In the genomic region with DNA sequence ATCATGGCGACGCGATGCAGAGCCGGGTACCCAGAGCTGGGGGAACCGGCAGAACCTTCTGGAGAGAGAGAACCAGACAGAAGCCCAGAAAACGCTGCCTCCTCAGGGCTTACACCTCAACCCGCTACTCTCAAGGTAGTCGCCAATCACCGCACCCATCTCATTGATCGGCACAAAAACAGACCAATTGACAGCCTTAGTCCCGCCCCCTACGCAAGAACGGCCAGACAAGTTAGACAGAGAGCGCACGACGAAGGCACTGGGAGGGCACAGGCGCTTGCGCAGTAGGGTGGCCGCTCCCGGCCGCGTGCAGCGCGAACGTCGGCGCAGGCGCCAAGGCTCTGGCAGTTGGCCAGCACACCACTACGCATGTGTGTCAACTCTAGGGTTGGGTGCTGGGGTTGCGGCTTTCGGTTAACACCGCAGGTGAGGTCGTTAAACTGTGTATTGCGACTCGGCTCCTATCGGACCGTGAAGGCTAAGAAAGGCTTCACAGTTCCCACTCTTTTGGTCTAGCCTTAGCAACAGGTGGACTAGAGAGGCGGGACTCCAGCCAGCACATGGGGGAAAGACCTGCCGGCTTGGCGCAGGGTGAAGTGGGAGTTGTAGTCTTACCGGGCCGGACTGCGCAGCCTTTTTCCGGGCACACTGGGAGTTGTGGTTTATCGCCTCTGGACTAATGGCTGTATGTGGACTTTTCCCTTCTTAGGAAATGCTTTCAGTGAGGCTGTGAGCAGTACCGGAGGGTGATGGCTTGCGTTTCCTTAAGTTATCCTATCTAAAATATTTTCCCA, we compare ENCODE assay signal across 1 cellular context.
A peak's percentile ranks its signal among the peaks of the same experiment; 100 is the strongest.
TF ChIP-seq lines count a peak whose summit lies in the region.

A gene (minus strand): TSS at position 113 of the 794 bp plus-strand sequence. CDS start 108 bp downstream, at position 5.
A gene (plus strand): TSS at position 347 of the 794 bp plus-strand sequence. CDS start 1,232 bp downstream, outside the sequence.

TF ChIP-seq in K562, 482 proteins besides CTCF, POLR2A, EP300 and RAD21 (continued from another document and continues in another):
- TF ChIP-seq, protein P1, sequence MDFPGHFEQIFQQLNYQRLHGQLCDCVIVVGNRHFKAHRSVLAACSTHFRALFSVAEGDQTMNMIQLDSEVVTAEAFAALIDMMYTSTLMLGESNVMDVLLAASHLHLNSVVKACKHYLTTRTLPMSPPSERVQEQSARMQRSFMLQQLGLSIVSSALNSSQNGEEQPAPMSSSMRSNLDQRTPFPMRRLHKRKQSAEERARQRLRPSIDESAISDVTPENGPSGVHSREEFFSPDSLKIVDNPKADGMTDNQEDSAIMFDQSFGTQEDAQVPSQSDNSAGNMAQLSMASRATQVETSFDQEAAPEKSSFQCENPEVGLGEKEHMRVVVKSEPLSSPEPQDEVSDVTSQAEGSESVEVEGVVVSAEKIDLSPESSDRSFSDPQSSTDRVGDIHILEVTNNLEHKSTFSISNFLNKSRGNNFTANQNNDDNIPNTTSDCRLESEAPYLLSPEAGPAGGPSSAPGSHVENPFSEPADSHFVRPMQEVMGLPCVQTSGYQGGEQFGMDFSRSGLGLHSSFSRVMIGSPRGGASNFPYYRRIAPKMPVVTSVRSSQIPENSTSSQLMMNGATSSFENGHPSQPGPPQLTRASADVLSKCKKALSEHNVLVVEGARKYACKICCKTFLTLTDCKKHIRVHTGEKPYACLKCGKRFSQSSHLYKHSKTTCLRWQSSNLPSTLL (IDR thresholded peaks at IDR 0.05) = no peak
- 0 out of 2 replicates have a peak, but pooled peaks have one; percentile 43 for TF ChIP-seq ZNF12 (CRISPR knock-in tag; IDR thresholded peaks at IDR 0.05)
- no peak for TF ChIP-seq ZNF175 (CRISPR knock-in tag; IDR thresholded peaks at IDR 0.05; ENCODE audit: low read depth)
- no peak for TF ChIP-seq OTX1 (CRISPR knock-in tag; IDR thresholded peaks at IDR 0.05)
- TF ChIP-seq PYGO2 (tag; IDR thresholded peaks at IDR 0.05) = no peak
- no peak for TF ChIP-seq MTF1 (CRISPR knock-in tag; IDR thresholded peaks at IDR 0.05; ENCODE audit: borderline replicate concordance)
- no peak for TF ChIP-seq ZKSCAN1 (IDR thresholded peaks at IDR 0.05; ENCODE audit: low read depth, low read length)
- TF ChIP-seq, protein P2, sequence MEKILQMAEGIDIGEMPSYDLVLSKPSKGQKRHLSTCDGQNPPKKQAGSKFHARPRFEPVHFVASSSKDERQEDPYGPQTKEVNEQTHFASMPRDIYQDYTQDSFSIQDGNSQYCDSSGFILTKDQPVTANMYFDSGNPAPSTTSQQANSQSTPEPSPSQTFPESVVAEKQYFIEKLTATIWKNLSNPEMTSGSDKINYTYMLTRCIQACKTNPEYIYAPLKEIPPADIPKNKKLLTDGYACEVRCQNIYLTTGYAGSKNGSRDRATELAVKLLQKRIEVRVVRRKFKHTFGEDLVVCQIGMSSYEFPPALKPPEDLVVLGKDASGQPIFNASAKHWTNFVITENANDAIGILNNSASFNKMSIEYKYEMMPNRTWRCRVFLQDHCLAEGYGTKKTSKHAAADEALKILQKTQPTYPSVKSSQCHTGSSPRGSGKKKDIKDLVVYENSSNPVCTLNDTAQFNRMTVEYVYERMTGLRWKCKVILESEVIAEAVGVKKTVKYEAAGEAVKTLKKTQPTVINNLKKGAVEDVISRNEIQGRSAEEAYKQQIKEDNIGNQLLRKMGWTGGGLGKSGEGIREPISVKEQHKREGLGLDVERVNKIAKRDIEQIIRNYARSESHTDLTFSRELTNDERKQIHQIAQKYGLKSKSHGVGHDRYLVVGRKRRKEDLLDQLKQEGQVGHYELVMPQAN (IDR thresholded peaks at IDR 0.05; ENCODE audit: borderline replicate concordance) = peak; percentile 94
- TF ChIP-seq, protein P3, sequence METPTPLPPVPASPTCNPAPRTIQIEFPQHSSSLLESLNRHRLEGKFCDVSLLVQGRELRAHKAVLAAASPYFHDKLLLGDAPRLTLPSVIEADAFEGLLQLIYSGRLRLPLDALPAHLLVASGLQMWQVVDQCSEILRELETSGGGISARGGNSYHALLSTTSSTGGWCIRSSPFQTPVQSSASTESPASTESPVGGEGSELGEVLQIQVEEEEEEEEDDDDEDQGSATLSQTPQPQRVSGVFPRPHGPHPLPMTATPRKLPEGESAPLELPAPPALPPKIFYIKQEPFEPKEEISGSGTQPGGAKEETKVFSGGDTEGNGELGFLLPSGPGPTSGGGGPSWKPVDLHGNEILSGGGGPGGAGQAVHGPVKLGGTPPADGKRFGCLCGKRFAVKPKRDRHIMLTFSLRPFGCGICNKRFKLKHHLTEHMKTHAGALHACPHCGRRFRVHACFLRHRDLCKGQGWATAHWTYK (CRISPR knock-in tag; IDR thresholded peaks at IDR 0.05) = peak; percentile 19; the same call in 1 of the 2 replicates
- peak; percentile 43; the same call in 1 of the 2 replicates for TF ChIP-seq ZFX (CRISPR knock-in tag; IDR thresholded peaks at IDR 0.05)
- no peak for TF ChIP-seq ZNF76 (CRISPR knock-in tag; IDR thresholded peaks at IDR 0.05; ENCODE audit: borderline replicate concordance)
- peak; percentile 97 for TF ChIP-seq EP400 (IDR thresholded peaks at IDR 0.05)
- TF ChIP-seq ELF2 (CRISPR knock-in tag; IDR thresholded peaks at IDR 0.05) = no peak
- TF ChIP-seq POLR2G (IDR thresholded peaks at IDR 0.05; ENCODE audit: low read depth, low read length) = peak; percentile 74
- no peak for TF ChIP-seq IFI16 (CRISPR knock-in tag; IDR thresholded peaks at IDR 0.05)
- TF ChIP-seq HMG20A (CRISPR knock-in tag; conservative IDR thresholded peaks at IDR 0.05) = no peak
- TF ChIP-seq, protein P4, sequence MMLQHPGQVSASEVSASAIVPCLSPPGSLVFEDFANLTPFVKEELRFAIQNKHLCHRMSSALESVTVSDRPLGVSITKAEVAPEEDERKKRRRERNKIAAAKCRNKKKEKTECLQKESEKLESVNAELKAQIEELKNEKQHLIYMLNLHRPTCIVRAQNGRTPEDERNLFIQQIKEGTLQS (IDR thresholded peaks at IDR 0.05) = no peak
- TF ChIP-seq, protein P4 (CRISPR knock-in tag; conservative IDR thresholded peaks at IDR 0.05) = 0 out of 2 replicates have a peak, but pooled peaks have one; percentile 10
- no peak for TF ChIP-seq ZNF354B (CRISPR knock-in tag; IDR thresholded peaks at IDR 0.05)
- TF ChIP-seq, protein P5, sequence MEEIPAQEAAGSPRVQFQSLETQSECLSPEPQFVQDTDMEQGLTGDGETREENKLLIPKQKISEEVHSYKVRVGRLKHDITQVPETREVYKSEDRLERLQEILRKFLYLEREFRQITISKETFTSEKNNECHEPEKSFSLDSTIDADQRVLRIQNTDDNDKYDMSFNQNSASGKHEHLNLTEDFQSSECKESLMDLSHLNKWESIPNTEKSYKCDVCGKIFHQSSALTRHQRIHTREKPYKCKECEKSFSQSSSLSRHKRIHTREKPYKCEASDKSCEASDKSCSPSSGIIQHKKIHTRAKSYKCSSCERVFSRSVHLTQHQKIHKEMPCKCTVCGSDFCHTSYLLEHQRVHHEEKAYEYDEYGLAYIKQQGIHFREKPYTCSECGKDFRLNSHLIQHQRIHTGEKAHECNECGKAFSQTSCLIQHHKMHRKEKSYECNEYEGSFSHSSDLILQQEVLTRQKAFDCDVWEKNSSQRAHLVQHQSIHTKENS (CRISPR knock-in tag; IDR thresholded peaks at IDR 0.05) = no peak
- TF ChIP-seq ATF7 (IDR thresholded peaks at IDR 0.05) = peak; percentile 63
- TF ChIP-seq PCBP1 (IDR thresholded peaks at IDR 0.05; ENCODE audit: low read depth, low read length, poor library complexity, severe bottlenecking) = no peak
- TF ChIP-seq BRCA1 (IDR thresholded peaks at IDR 0.05) = no peak
- no peak for TF ChIP-seq BRCA1 (CRISPR knock-in tag; IDR thresholded peaks at IDR 0.05)
- TF ChIP-seq MCM5 (IDR thresholded peaks at IDR 0.05; ENCODE audit: low read depth) = no peak
- 0 out of 2 replicates have a peak, but pooled peaks have one; percentile 65 for TF ChIP-seq MTA3 (IDR thresholded peaks at IDR 0.05; ENCODE audit: borderline replicate concordance)
- TF ChIP-seq HNRNPLL (IDR thresholded peaks at IDR 0.05; ENCODE audit: low read depth, low read length, poor library complexity, severe bottlenecking) = peak; percentile 89
- TF ChIP-seq, protein P6, sequence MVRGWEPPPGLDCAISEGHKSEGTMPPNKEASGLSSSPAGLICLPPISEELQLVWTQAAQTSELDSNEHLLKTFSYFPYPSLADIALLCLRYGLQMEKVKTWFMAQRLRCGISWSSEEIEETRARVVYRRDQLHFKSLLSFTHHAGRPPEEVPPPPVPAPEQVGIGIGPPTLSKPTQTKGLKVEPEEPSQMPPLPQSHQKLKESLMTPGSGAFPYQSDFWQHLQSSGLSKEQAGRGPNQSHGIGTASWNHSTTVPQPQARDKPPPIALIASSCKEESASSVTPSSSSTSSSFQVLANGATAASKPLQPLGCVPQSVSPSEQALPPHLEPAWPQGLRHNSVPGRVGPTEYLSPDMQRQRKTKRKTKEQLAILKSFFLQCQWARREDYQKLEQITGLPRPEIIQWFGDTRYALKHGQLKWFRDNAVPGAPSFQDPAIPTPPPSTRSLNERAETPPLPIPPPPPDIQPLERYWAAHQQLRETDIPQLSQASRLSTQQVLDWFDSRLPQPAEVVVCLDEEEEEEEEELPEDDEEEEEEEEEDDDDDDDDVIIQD (CRISPR knock-in tag; IDR thresholded peaks at IDR 0.05) = no peak
- TF ChIP-seq, protein P7, sequence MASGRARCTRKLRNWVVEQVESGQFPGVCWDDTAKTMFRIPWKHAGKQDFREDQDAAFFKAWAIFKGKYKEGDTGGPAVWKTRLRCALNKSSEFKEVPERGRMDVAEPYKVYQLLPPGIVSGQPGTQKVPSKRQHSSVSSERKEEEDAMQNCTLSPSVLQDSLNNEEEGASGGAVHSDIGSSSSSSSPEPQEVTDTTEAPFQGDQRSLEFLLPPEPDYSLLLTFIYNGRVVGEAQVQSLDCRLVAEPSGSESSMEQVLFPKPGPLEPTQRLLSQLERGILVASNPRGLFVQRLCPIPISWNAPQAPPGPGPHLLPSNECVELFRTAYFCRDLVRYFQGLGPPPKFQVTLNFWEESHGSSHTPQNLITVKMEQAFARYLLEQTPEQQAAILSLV (tag; IDR thresholded peaks at IDR 0.05) = no peak
- no peak for TF ChIP-seq COPS2 (conservative IDR thresholded peaks at IDR 0.05)
- TF ChIP-seq ZNF668 (CRISPR knock-in tag; IDR thresholded peaks at IDR 0.05) = no peak
- no peak for TF ChIP-seq ZNF217 (CRISPR knock-in tag; IDR thresholded peaks at IDR 0.05)
- TF ChIP-seq TOE1 (IDR thresholded peaks at IDR 0.05; ENCODE audit: borderline replicate concordance) = no peak
- no peak for TF ChIP-seq TOE1 (CRISPR knock-in tag; IDR thresholded peaks at IDR 0.05; ENCODE audit: borderline replicate concordance, low read depth)
- 0 out of 2 replicates have a peak, but pooled peaks have one; percentile 30 for TF ChIP-seq E2F3 (CRISPR knock-in tag; IDR thresholded peaks at IDR 0.05)
- no peak for TF ChIP-seq TEAD4 (IDR thresholded peaks at IDR 0.05; ENCODE audit: low read length)
- TF ChIP-seq TEAD4 (CRISPR knock-in tag; IDR thresholded peaks at IDR 0.05; ENCODE audit: borderline replicate concordance) = no peak
- TF ChIP-seq, protein P8, sequence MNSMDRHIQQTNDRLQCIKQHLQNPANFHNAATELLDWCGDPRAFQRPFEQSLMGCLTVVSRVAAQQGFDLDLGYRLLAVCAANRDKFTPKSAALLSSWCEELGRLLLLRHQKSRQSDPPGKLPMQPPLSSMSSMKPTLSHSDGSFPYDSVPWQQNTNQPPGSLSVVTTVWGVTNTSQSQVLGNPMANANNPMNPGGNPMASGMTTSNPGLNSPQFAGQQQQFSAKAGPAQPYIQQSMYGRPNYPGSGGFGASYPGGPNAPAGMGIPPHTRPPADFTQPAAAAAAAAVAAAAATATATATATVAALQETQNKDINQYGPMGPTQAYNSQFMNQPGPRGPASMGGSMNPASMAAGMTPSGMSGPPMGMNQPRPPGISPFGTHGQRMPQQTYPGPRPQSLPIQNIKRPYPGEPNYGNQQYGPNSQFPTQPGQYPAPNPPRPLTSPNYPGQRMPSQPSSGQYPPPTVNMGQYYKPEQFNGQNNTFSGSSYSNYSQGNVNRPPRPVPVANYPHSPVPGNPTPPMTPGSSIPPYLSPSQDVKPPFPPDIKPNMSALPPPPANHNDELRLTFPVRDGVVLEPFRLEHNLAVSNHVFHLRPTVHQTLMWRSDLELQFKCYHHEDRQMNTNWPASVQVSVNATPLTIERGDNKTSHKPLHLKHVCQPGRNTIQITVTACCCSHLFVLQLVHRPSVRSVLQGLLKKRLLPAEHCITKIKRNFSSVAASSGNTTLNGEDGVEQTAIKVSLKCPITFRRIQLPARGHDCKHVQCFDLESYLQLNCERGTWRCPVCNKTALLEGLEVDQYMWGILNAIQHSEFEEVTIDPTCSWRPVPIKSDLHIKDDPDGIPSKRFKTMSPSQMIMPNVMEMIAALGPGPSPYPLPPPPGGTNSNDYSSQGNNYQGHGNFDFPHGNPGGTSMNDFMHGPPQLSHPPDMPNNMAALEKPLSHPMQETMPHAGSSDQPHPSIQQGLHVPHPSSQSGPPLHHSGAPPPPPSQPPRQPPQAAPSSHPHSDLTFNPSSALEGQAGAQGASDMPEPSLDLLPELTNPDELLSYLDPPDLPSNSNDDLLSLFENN (IDR thresholded peaks at IDR 0.05; ENCODE audit: low read depth in 2 of 2, low read length in 2 of 2) = no peak
- TF ChIP-seq TAL1 (IDR thresholded peaks at IDR 0.05) = no peak
- TF ChIP-seq, protein P9, sequence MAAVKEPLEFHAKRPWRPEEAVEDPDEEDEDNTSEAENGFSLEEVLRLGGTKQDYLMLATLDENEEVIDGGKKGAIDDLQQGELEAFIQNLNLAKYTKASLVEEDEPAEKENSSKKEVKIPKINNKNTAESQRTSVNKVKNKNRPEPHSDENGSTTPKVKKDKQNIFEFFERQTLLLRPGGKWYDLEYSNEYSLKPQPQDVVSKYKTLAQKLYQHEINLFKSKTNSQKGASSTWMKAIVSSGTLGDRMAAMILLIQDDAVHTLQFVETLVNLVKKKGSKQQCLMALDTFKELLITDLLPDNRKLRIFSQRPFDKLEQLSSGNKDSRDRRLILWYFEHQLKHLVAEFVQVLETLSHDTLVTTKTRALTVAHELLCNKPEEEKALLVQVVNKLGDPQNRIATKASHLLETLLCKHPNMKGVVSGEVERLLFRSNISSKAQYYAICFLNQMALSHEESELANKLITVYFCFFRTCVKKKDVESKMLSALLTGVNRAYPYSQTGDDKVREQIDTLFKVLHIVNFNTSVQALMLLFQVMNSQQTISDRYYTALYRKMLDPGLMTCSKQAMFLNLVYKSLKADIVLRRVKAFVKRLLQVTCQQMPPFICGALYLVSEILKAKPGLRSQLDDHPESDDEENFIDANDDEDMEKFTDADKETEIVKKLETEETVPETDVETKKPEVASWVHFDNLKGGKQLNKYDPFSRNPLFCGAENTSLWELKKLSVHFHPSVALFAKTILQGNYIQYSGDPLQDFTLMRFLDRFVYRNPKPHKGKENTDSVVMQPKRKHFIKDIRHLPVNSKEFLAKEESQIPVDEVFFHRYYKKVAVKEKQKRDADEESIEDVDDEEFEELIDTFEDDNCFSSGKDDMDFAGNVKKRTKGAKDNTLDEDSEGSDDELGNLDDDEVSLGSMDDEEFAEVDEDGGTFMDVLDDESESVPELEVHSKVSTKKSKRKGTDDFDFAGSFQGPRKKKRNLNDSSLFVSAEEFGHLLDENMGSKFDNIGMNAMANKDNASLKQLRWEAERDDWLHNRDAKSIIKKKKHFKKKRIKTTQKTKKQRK (IDR thresholded peaks at IDR 0.05; ENCODE audit: borderline replicate concordance, low read depth, low read length) = peak; percentile 40; the same call in 1 of the 2 replicates
- no peak for TF ChIP-seq BMI1 (IDR thresholded peaks at IDR 0.05; ENCODE audit: low read length)
